9 cellular contexts compared by ENCODE assay signal in genomic region chr2:6877402-6878305, GRCh38. TPM values are rescaled to one million over a fixed set of nuclear protein-coding genes. Genes with fewer than 3 reads are reported as not detected.
DNase-seq lines count a peak whose midpoint lies in the region; ATAC-seq and TF ChIP-seq lines count a peak whose summit lies in the region.
"Had no signal": no experiment of that assay in that cellular context is flagged by ENCODE, and none has a peak within 500 bp of the region (broad histone marks: within the 10 kb centered on the region; RNA-seq: fewer than 3 reads in every experiment).

Gene RSAD2, plus strand, starts transcription at chr2:6877777. Its CDS starts 24 bp downstream, at chr2:6877801.

- H3K27me3 ChIP-seq in Panc1 (ENCODE audit: control insufficient read depth, insufficient read depth, low read length) (peaks cover 6% of the 10 kb centered on the region; the same call in 1 of the 2 replicates), lung (ENCODE audit: control insufficient read depth, insufficient read depth) (no peaks in the 10 kb centered on the region)

- no peaks in the 10 kb centered on the region for H3K36me3 Mint-ChIP-seq in MCF 10A (ENCODE audit: insufficient read depth, unreplicated experiment)

- no peak for TF ChIP-seq CTCF in Panc1 (IDR thresholded peaks at IDR 0.05)
- TF ChIP-seq CTCF in MCF 10A (IDR thresholded peaks at IDR 0.05; ENCODE audit: unreplicated experiment): no peak
- TF ChIP-seq CTCF in lung (IDR thresholded peaks at IDR 0.05; ENCODE audit: control extremely low read depth, extremely low read depth): no peak

- in situ Hi-C loops in Panc1 (cut with HindIII; ENCODE audit: low pct_unique_long_range_greater_than_20kb, low sequenced_read_pairs): no loop called here

- BruUV-seq in Panc1 (replicated peaks; lab: Mats Ljungman, UMichigan): no TSS peak
- no TSS peak for BruUV-seq in MCF 10A (replicated peaks; lab: Mats Ljungman, UMichigan)

- H3K9me3 Mint-ChIP-seq in MCF 10A (ENCODE audit: unreplicated experiment): peaks cover 7% of the 10 kb centered on the region

- POLR2A ChIA-PET in Panc1 (lab: Charles Lee) (no interaction called here), MCF 10A (lab: Yijun Ruan, JAX) (interaction anchor here (0.9 to 2.0 kb wide), 2 partner anchors 10 to 11 kb away, joined by 4 to 6 read pairs; partner anchors contain the start of gene CMPK2)

- peak; percentile 51 for DNase-seq in COLO668 (lab: John Stamatoyannopoulos, UW; ENCODE audit: unreplicated experiment)
- DNase-seq in Panc1 (ENCODE audit: low read depth, low spot score): no peak
- DNase-seq in MCF 10A (ENCODE audit: unreplicated experiment): peak; percentile 81
- DNase-seq in lung (ENCODE audit: low spot score): peak; percentile 42
- DNase-seq in ureter (ENCODE audit: low spot score): peak; percentile 47
- no peak for DNase-seq in COLO829 (ENCODE audit: low spot score)

- H3K27me3 Mint-ChIP-seq in MCF 10A (ENCODE audit: insufficient read depth, unreplicated experiment): peaks cover 53% of the 10 kb centered on the region

- no peaks in the 10 kb centered on the region for H3K4me1 Mint-ChIP-seq in MCF 10A (ENCODE audit: insufficient read depth, unreplicated experiment)

- no peaks in the 10 kb centered on the region for H3K36me3 ChIP-seq in Panc1 (ENCODE audit: control insufficient read depth, insufficient read depth, low read length)
- no peaks in the 10 kb centered on the region for H3K36me3 ChIP-seq in lung (ENCODE audit: control insufficient read depth in 2 of 2, insufficient read depth in 2 of 2, low read length in 2 of 2)

- ATAC-seq in GM19328 (IDR thresholded peaks at IDR 0.05; ENCODE audit: unreplicated experiment) (peak; percentile 77), HG03457 (IDR thresholded peaks at IDR 0.05; ENCODE audit: unreplicated experiment) (peak; percentile 75), Panc1 (peak; percentile 42), lung (ENCODE audit: insufficient read depth, low FRiP score) (peak; percentile 85)

- intact Hi-C loops in Panc1 (cut with micrococcal nuclease; ENCODE audit: unreplicated experiment): no loop called here
- intact Hi-C loops in MCF 10A (cut with micrococcal nuclease): no loop called here

- H3K4me1 ChIP-seq in Panc1 (ENCODE audit: control insufficient read depth, insufficient read depth, low read length): no peaks in the 10 kb centered on the region
- peaks cover 1 to 3% of the 10 kb centered on the region in 2 donors for H3K4me1 ChIP-seq in lung (ENCODE audit: control insufficient read depth in 2 of 2, insufficient read depth in 2 of 2, low read length in 2 of 2)

- peak within 1 kb of the TSS; percentile 22 to 45 for H3K4me3 ChIP-seq in Panc1 (ENCODE audit: low read depth in 2 of 2, low read length in 2 of 2)
- H3K4me3 ChIP-seq in lung: peak within 1 kb of the TSS; percentile 37
- H3K4me3 ChIP-seq: SK-N-MC had no signal

- H3K27ac Mint-ChIP-seq in MCF 10A (ENCODE audit: low read depth, unreplicated experiment): no peak within 1 kb of the TSS

- H3K4me3 Mint-ChIP-seq in MCF 10A (ENCODE audit: unreplicated experiment): peak within 1 kb of the TSS; percentile 66

- H3K27ac ChIP-seq in Panc1 (ENCODE audit: low read length) (no peak within 1 kb of the TSS), lung (ENCODE audit: low read depth in 1 of 2, low read length in 1 of 2) (peak within 1 kb of the TSS; percentile 55 to 59)
- H3K27ac ChIP-seq: SK-N-MC had no signal

- 12 to 14% methylated on average over 10 of the region's 10 CpGs for WGBS in lung, 2 donors

- CTCF ChIA-PET in Panc1 (lab: Charles Lee) (interaction anchor here (1.2 kb wide), 1 partner anchor 38 kb away, joined by 3 read pairs; no protein-coding TSS in a partner anchor), MCF 10A (lab: Yijun Ruan, JAX) (interaction anchor here (1.2 to 4.0 kb wide), 3 partner anchors 11 to 18 kb away, joined by 3 to 26 read pairs (median 3); partner anchors contain the start of gene CMPK2)

- H3K9me3 ChIP-seq in Panc1 (ENCODE audit: control insufficient read depth, insufficient read depth, low read depth, low read length) (no peaks in the 10 kb centered on the region), lung (ENCODE audit: control insufficient read depth in 2 of 2, insufficient read depth in 1 of 2, low read length in 1 of 2) (peaks cover 0 to 3% of the 10 kb centered on the region in 2 donors)

RNA-seq across cellular contexts. Expression of gene RSAD2, which starts in this region (rescaled TPM):
- total RNA-seq in Panc1 (2021; ENCODE audit: unreplicated experiment) (0.44 TPM), MCF 10A (2022) (0.09 TPM in 1 of 2 replicates, not detected in the other), lung (10 to 100 TPM; 11.5 to 13.2 TPM), ureter (4.4 TPM)
- polyA plus RNA-seq in Panc1 (2012; ENCODE audit: insufficient read length): not detected
- 10 to 100 TPM in 1 of 2 donors, 1 to 10 TPM in 1; 3.3 to 12.4 TPM for polyA plus RNA-seq in lung

Comparison
In these comparisons a context has a peak if more than half of its experiments do, and no peak if none do; other contexts are left out.
1. Peak in ATAC-seq and H3K4me3 ChIP-seq in Panc1; RNA of the gene not detected or under 1 TPM.
2. Peak in DNase-seq in MCF 10A; RNA of the gene not detected or under 1 TPM.
3. DNase-seq: peak in COLO668 (single experiment), lung (single experiment) and ureter (single experiment); none in Panc1 (single experiment) and COLO829 (single experiment).
4. Peak in every context shown above with its lines, with median percentiles within 50 percentile points of each other: ATAC-seq.